In the genomic region with DNA sequence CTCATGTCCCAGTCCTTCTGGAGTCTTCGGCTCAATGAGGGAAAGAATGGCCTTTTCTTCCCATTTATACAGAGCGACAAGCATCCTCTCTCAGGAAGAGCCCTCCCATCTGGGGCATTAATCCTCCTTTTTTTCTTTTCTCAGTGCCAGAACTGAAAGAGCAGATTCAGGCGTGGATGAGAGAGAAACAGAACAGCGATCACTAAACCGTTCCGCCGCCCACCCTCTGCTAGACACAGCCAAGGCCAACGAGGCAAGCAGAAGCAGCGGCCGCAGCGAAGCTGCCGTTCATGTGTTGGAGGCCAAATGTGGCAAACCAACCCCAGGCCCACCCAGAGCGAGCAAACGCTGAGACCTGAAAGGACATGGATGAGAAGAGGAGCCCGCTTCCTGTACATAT, we compare ENCODE assay signal across 22 cellular contexts. TPM values are rescaled to one million over a fixed set of nuclear protein-coding genes. Genes with fewer than 3 reads are reported as not detected.
DNase-seq lines count a peak whose midpoint lies in the region; TF ChIP-seq lines count a peak whose summit lies in the region.
"Had no signal": no experiment of that assay in that cellular context is flagged by ENCODE, and none has a peak within 500 bp of the region (broad histone marks: within the 10 kb centered on the region; RNA-seq: fewer than 3 reads in every experiment).

No MANE protein-coding gene starts in this region.

- peak overlapping the region; percentile 47 for H2BK12ac ChIP-seq in neuronal stem cell (ENCODE audit: low read length)

- H3K14ac ChIP-seq in neuronal stem cell (ENCODE audit: low read length): no peak overlapping the region

- H2AFZ ChIP-seq in neuronal stem cell (ENCODE audit: low read length): peak overlapping the region; percentile 60

- H2BK15ac ChIP-seq in neuronal stem cell (ENCODE audit: low read length): no peak overlapping the region

- no peak overlapping the region for H3K23ac ChIP-seq in neuronal stem cell (ENCODE audit: low read depth, low read length, poor library complexity)

- peak overlapping the region; percentile 30 for H3K18ac ChIP-seq in neuronal stem cell (ENCODE audit: low read length)

- no peak overlapping the region for H2BK120ac ChIP-seq in neuronal stem cell (ENCODE audit: low read depth, low read length)

- H2BK5ac ChIP-seq in neuronal stem cell (ENCODE audit: low read length): peak overlapping the region; percentile 40

- TF ChIP-seq CTCF in vagina (IDR thresholded peaks at IDR 0.05): no peak

- DNase-seq in Ammon's horn (ENCODE audit: low spot score): peak; percentile 74
- DNase-seq in caudate nucleus (lab: John Stamatoyannopoulos, UW): peak in 40 of 61 donors; percentile 4 to 56 (median 18)
- DNase-seq in inferior parietal cortex (ENCODE audit: extremely low spot score): peak; percentile 61
- peak; percentile 55 for DNase-seq in neuronal stem cell (ENCODE audit: low spot score)
- DNase-seq in vagina (ENCODE audit: extremely low spot score in 2 of 2): no peak
- DNase-seq in occipital lobe (lab: John Stamatoyannopoulos, UW): no peak
- DNase-seq in NCI-H345 (lab: John Stamatoyannopoulos, UW): no peak
- no peak for DNase-seq in activated effector memory CD4-positive, alpha-beta T cell treated with Interleukin-2 at 50 U/mL for 16 hours
- DNase-seq: activated CD4-positive, alpha-beta T cell treated with anti-CD3 and anti-CD28 coated beads, Interleukin-2, amount 50 U/mL, for 1 hour; activated naive CD4-positive, alpha-beta T cell treated with anti-CD3 and anti-CD28 coated beads for 36 hours; cortex of kidney; GDM1; NCI-H1694 treated with DMSO at 0.1 percent for 48 hours; NCI-H774; OCI-M1; pancreas; SHP77 treated with DMSO at 0.1 percent for 48 hours; stimulated activated naive CD4-positive, alpha-beta T cell treated with Interleukin-2 at 50 U/mL for 16 hours; T-helper 1 cell; upper lobe of right lung had no signal

- H3K9me3 ChIP-seq in neuronal stem cell (replicated peaks in 1 of 2; ENCODE audit: control insufficient read depth in 2 of 2, insufficient read depth in 1 of 2, low read depth in 1 of 2, low read length in 2 of 2) (peaks cover 2 to 9% of the 10 kb centered on the region in 2 donors), vagina (no peaks in the 10 kb centered on the region)
- H3K9me3 ChIP-seq: pancreas, upper lobe of right lung had no signal

- H4K91ac ChIP-seq in neuronal stem cell (ENCODE audit: low read depth, low read length, poor library complexity): no peak overlapping the region

- H3K27me3 ChIP-seq in neuronal stem cell (ENCODE audit: control insufficient read depth in 3 of 3, insufficient read depth in 3 of 3, low read depth in 1 of 3, low read length in 3 of 3) (no peaks in the 10 kb centered on the region), vagina (no peaks in the 10 kb centered on the region)
- H3K27me3 ChIP-seq: BLaER1 treated with 17β-estradiol and CSF1 and Interleukin-3, amounts not matched to agents 10 nM and 100 nM; pancreas; upper lobe of right lung had no signal

- H3K4me1 ChIP-seq in neuronal stem cell (ENCODE audit: control insufficient read depth in 2 of 2, insufficient read depth in 1 of 2, low read depth in 1 of 2, low read length in 2 of 2) (peaks cover 17 to 35% of the 10 kb centered on the region in 2 donors), vagina (no peaks in the 10 kb centered on the region)
- H3K4me1 ChIP-seq: pancreas, upper lobe of right lung had no signal

- no peaks in the 10 kb centered on the region for H3K79me1 ChIP-seq in neuronal stem cell (ENCODE audit: low read depth, low read length)

- no CpG with 5 or more reads among the region's 15 CpGs for WGBS in neuronal stem cell (ENCODE audit: extremely low coverage in 2 of 2, insufficient read length in 2 of 2, insufficient replicate concordance in 1 of 2), 2 donors

- intact Hi-C loops in vagina (cut with DNase I): loop anchor here (5.0 kb wide), 1 partner anchor 137 kb away; no protein-coding TSS in a partner anchor

- no peak overlapping the region for H3K9ac ChIP-seq in neuronal stem cell (ENCODE audit: low read depth, low read length, poor library complexity)
- H3K9ac ChIP-seq: BLaER1 treated with 17β-estradiol and CSF1 and Interleukin-3, amounts not matched to agents 10 nM and 100 nM had no signal

- H2AK5ac ChIP-seq in neuronal stem cell (ENCODE audit: low read depth, low read length): no peak overlapping the region

- H4K8ac ChIP-seq in neuronal stem cell (ENCODE audit: low read depth, low read length): no peak overlapping the region

- H3K36me3 ChIP-seq in neuronal stem cell (replicated peaks in 1 of 2; ENCODE audit: control insufficient read depth in 2 of 2, insufficient read depth in 2 of 2, low read length in 2 of 2) (peaks cover 2 to 8% of the 10 kb centered on the region in 2 donors), vagina (peaks cover 0 to 43% of the 10 kb centered on the region in 2 donors)

- H3K4me2 ChIP-seq in neuronal stem cell (ENCODE audit: insufficient read depth, low read length, poor library complexity, severe bottlenecking): peak overlapping the region; percentile 23
- H3K4me2 ChIP-seq: BLaER1 treated with 17β-estradiol and CSF1 and Interleukin-3, amounts not matched to agents 10 nM and 100 nM had no signal

- H3K4me3 ChIP-seq in neuronal stem cell (ENCODE audit: low read length in 2 of 2) (peak overlapping the region in 1 of 2 donors; percentile 41), vagina (no peak overlapping the region)
- H3K4me3 ChIP-seq: BLaER1 treated with 17β-estradiol and CSF1 and Interleukin-3, amounts not matched to agents 10 nM and 100 nM; K562; pancreas; upper lobe of right lung had no signal

- no peak for TF ChIP-seq POLR2A in vagina (IDR thresholded peaks at IDR 0.05)

- no peak overlapping the region for H3K4ac ChIP-seq in neuronal stem cell (ENCODE audit: low read length)

- H3K27ac ChIP-seq in caudate nucleus (ENCODE audit: low read depth, low read length): peak overlapping the region; percentile 95
- peak overlapping the region; percentile 92 for H3K27ac ChIP-seq in neuronal stem cell (replicated peaks; ENCODE audit: low read length)
- no peak overlapping the region for H3K27ac ChIP-seq in vagina
- H3K27ac ChIP-seq: BLaER1 treated with 17β-estradiol and CSF1 and Interleukin-3, amounts not matched to agents 10 nM and 100 nM; pancreas; upper lobe of right lung had no signal

RNA-seq across cellular contexts. Expression of a gene that starts 30.6 kb away (rescaled TPM):
- polyA plus RNA-seq in neuronal stem cell (2013, experiment 1 of 2): 22.0 TPM
- polyA plus RNA-seq in neuronal stem cell (2013, experiment 2 of 2): 22.3 TPM
- total RNA-seq in vagina (45.4 TPM), occipital lobe (210 TPM)

Comparison
In these comparisons a context has a peak if more than half of its experiments do, and no peak if none do; other contexts are left out.
1. DNase-seq: peak in Ammon's horn (single experiment), caudate nucleus (40 of 61), inferior parietal cortex (single experiment) and neuronal stem cell (single experiment); none in vagina (0 of 2), occipital lobe (single experiment), NCI-H345 (single experiment) and activated effector memory CD4-positive, alpha-beta T cell treated with Interleukin-2 at 50 U/mL for 16 hours (single experiment).